Comparison of ENCODE assay signal across 23 cellular contexts in the genomic region with DNA sequence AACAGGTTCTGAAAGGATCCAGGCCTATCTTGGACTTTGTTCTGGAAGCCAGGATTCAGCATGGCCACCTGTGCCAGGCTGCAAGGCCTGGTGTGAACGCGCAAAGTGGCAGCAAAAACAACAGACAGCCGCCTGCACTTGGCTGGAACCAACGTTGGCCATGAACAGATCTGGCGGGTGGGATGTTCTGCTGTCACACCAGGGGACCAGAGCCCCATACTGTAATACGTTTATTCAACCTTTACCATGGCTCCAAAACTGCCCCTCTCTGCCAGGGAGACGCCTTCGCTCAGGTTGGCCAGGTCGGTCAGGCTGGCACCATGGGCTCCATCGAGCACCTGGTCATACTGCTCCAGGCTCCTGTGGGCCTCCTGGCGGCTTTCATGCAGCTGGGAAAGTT.
DNase-seq lines count a peak whose midpoint lies in the region; ATAC-seq and TF ChIP-seq lines count a peak whose summit lies in the region.
"Had no signal": no experiment of that assay in that cellular context is flagged by ENCODE, and none has a peak within 500 bp of the region (broad histone marks: within the 10 kb centered on the region; RNA-seq: fewer than 3 reads in every experiment).

No MANE protein-coding gene starts in this region.

- ATAC-seq in heart right ventricle: no peak
- no peak for ATAC-seq in psoas muscle
- ATAC-seq: activated naive CD8-positive, alpha-beta T cell treated with anti-CD3 and anti-CD28 coated beads, Interleukin-2, amount 50 U/mL, for 24 hours; SK-N-SH treated with all-trans-retinoic acid at 6 μM for 48 hours had no signal

- peaks cover 0 to 88% (median 35%) of the 10 kb centered on the region in 9 donors for H3K36me3 ChIP-seq in heart right ventricle
- H3K36me3 ChIP-seq in esophagus muscularis mucosa: peaks cover 56 to 87% (median 77%) of the 10 kb centered on the region in 4 donors
- peaks cover 20 to 89% of the 10 kb centered on the region in 2 donors for H3K36me3 ChIP-seq in psoas muscle (ENCODE audit: insufficient read depth in 1 of 2, low read depth in 1 of 2)
- H3K36me3 ChIP-seq in uterus: no peaks in the 10 kb centered on the region

- H3K4me3 ChIP-seq in heart right ventricle (no peak overlapping the region), esophagus muscularis mucosa (no peak overlapping the region), psoas muscle (no peak overlapping the region), uterus (no peak overlapping the region)
- H3K4me3 ChIP-seq: smooth muscle cell, vagina had no signal

- H3K4me1 ChIP-seq in heart right ventricle (peaks cover 0 to 38% (median 21%) of the 10 kb centered on the region in 9 donors), esophagus muscularis mucosa (peaks cover 20 to 31% (median 24%) of the 10 kb centered on the region in 4 donors), psoas muscle (peaks cover 15% of the 10 kb centered on the region), uterus (peaks cover 0 to 4% of the 10 kb centered on the region in 2 donors)

- TF ChIP-seq EP300 in esophagus muscularis mucosa (IDR thresholded peaks at IDR 0.05): no peak

- intact Hi-C loops in cardiac septum (cut with DNase I) (no loop called here), heart right ventricle (cut with DNase I) (no loop called here), esophagus muscularis mucosa (cut with DNase I) (no loop called here), psoas muscle (cut with DNase I) (loop anchor here in 1 of 2 donors (5.0 kb wide), 1 partner anchor 1380 kb away; no protein-coding TSS in a partner anchor), uterus (cut with DNase I; ENCODE audit: low total_unique reads) (no loop called here)

- H3K27ac ChIP-seq in heart right ventricle (no peak overlapping the region), esophagus muscularis mucosa (replicated peaks in 1 of 4) (peak overlapping the region; percentile 52 to 77 (median 70)), psoas muscle (peak overlapping the region; percentile 76), uterus (peak overlapping the region; percentile 82 to 85)
- H3K27ac ChIP-seq: epithelial cell of prostate had no signal

- WGBS in heart right ventricle, 2 donors: 92 to 94% methylated on average over 11 of the region's 11 CpGs
- 96% methylated on average over 5 of the region's 11 CpGs for WGBS in esophagus muscularis mucosa
- WGBS in psoas muscle, 3 donors: 87 to 93% (median 89%) methylated on average over 11 of the region's 11 CpGs

- TF ChIP-seq POLR2A in esophagus muscularis mucosa (IDR thresholded peaks at IDR 0.05; ENCODE audit: low read depth) (no peak), uterus (IDR thresholded peaks at IDR 0.05) (no peak)

- peak; percentile 22 for DNase-seq in cardiac septum (ENCODE audit: low spot score)
- no peak for DNase-seq in heart right ventricle
- no peak for DNase-seq in esophagus muscularis mucosa (ENCODE audit: extremely low spot score)
- DNase-seq in psoas muscle: peak in 1 of 2 donors; percentile 44
- no peak for DNase-seq in uterus
- no peak for DNase-seq in DMS79 treated with DMSO at 0.1 percent for 48 hours (lab: John Stamatoyannopoulos, UW)
- no peak for DNase-seq in stimulated activated CD4-positive, alpha-beta T cell treated with anti-CD3 and anti-CD28 coated beads, Interleukin-2, amount 100 ng/mL, for 24 hours
- no peak for DNase-seq in mucosa of gallbladder (ENCODE audit: low spot score)
- DNase-seq: activated CD4-positive, alpha-beta T cell treated with anti-CD3 and anti-CD28 coated beads for 4 hours; activated CD8-positive, alpha-beta memory T cell treated with anti-CD3 and anti-CD28 coated beads for 24 hours; activated gamma-delta T cell treated with Interleukin-2 at 50 U/mL for 16 hours; activated naive CD8-positive, alpha-beta T cell treated with anti-CD3 and anti-CD28 coated beads, Interleukin-2, amount 50 U/mL, for 24 hours; activated T-cell treated with anti-CD3 and anti-CD28 coated beads, Interleukin-2, amount 50 U/mL, for 1 hour; CD8-positive, alpha-beta memory T cell; DMS 273 treated with DMSO at 0.1 percent for 48 hours; effector CD8-positive, alpha-beta T cell; GOT3; NCI-H510A; stimulated activated CD4-positive, alpha-beta T cell treated with anti-CD3 and anti-CD28 coated beads, Interleukin-2, amount 100 ng/mL, for 48 hours had no signal

- TF ChIP-seq CTCF in heart right ventricle (IDR thresholded peaks at IDR 0.05) (no peak), esophagus muscularis mucosa (IDR thresholded peaks at IDR 0.05) (no peak), psoas muscle (IDR thresholded peaks at IDR 0.05) (no peak), uterus (IDR thresholded peaks at IDR 0.05) (no peak)

- H3K27me3 ChIP-seq in heart right ventricle (no peaks in the 10 kb centered on the region), esophagus muscularis mucosa (no peaks in the 10 kb centered on the region), psoas muscle (ENCODE audit: insufficient read depth in 3 of 3, low read length in 2 of 3) (no peaks in the 10 kb centered on the region), uterus (no peaks in the 10 kb centered on the region)
- H3K27me3 ChIP-seq: vagina had no signal

- H3K9me3 ChIP-seq in heart right ventricle (peaks cover 0 to 6% (median 0%) of the 10 kb centered on the region in 11 donors), esophagus muscularis mucosa (no peaks in the 10 kb centered on the region), psoas muscle (no peaks in the 10 kb centered on the region), uterus (no peaks in the 10 kb centered on the region)
- H3K9me3 ChIP-seq: vagina had no signal

Comparison
In these comparisons a context has a peak if more than half of its experiments do, and no peak if none do; other contexts are left out.
1. H3K27ac ChIP-seq: peak in esophagus muscularis mucosa (4 of 4), psoas muscle (single experiment) and uterus (2 of 2); none in heart right ventricle (0 of 10).